In genomic region chr19:3606690-3607289, GRCh38 we compare ENCODE assay signal across 8 cellular contexts. TPM values are rescaled to one million over a fixed set of nuclear protein-coding genes. Genes with fewer than 3 reads are reported as not detected.
DNase-seq lines count a peak whose midpoint lies in the region; ATAC-seq and TF ChIP-seq lines count a peak whose summit lies in the region.

TBXA2R (minus strand) TSS chr19:3606875; CDS start chr19:3600634, 6,241 bp downstream.

- H3K36me3 ChIP-seq in mucosa of descending colon (ENCODE audit: low read depth), result no peaks in the 10 kb centered on the region

- POLR2A ChIA-PET in activated CD8-positive, alpha-beta T cell treated with anti-CD3 and anti-CD28 coated beads, Interleukin-2, amount 10 ng/mL, durations not matched to agents 7 days and 5 days (lab: Charles Lee), result no interaction called here

- H3K27me3 Mint-ChIP-seq in activated CD8-positive, alpha-beta T cell treated with anti-CD3 and anti-CD28 coated beads, Interleukin-2, amount 10 ng/mL, durations not matched to agents 7 days and 5 days (ENCODE audit: low read depth), result no peaks in the 10 kb centered on the region
- H3K27me3 Mint-ChIP-seq in stimulated activated naive B cell treated with anti-CD40 and anti-IgM and Interleukin-4, amounts not matched to agents 10 μg/mL and 1 μg/mL and 100 μg/mL, for 72 hours, result no peaks in the 10 kb centered on the region

- CTCF ChIA-PET in activated CD8-positive, alpha-beta T cell treated with anti-CD3 and anti-CD28 coated beads, Interleukin-2, amount 10 ng/mL, durations not matched to agents 7 days and 5 days (lab: Charles Lee), result no interaction called here

- no peaks in the 10 kb centered on the region for H3K9me3 ChIP-seq in mucosa of descending colon

- no peak within 1 kb of the TSS for H3K4me3 ChIP-seq in mucosa of descending colon

- no peak within 1 kb of the TSS for H3K27ac Mint-ChIP-seq in activated CD8-positive, alpha-beta T cell treated with anti-CD3 and anti-CD28 coated beads, Interleukin-2, amount 10 ng/mL, durations not matched to agents 7 days and 5 days
- H3K27ac Mint-ChIP-seq in stimulated activated naive B cell treated with anti-CD40 and anti-IgM and Interleukin-4, amounts not matched to agents 10 μg/mL and 1 μg/mL and 100 μg/mL, for 72 hours, result no peak within 1 kb of the TSS

- intact Hi-C loops in mucosa of descending colon (cut with DNase I, micrococcal nuclease), result no loop called here

- peak within 1 kb of the TSS; percentile 37 for H3K4me3 Mint-ChIP-seq in activated CD8-positive, alpha-beta T cell treated with anti-CD3 and anti-CD28 coated beads, Interleukin-2, amount 10 ng/mL, durations not matched to agents 7 days and 5 days
- peak within 1 kb of the TSS in 1 of 2 donors; percentile 62 for H3K4me3 Mint-ChIP-seq in stimulated activated naive B cell treated with anti-CD40 and anti-IgM and Interleukin-4, amounts not matched to agents 10 μg/mL and 1 μg/mL and 100 μg/mL, for 72 hours

- TF ChIP-seq CTCF in mucosa of descending colon (IDR thresholded peaks at IDR 0.05), result no peak

- peaks cover 5% of the 10 kb centered on the region for H3K36me3 Mint-ChIP-seq in activated CD8-positive, alpha-beta T cell treated with anti-CD3 and anti-CD28 coated beads, Interleukin-2, amount 10 ng/mL, durations not matched to agents 7 days and 5 days (ENCODE audit: low read depth)
- H3K36me3 Mint-ChIP-seq in stimulated activated naive B cell treated with anti-CD40 and anti-IgM and Interleukin-4, amounts not matched to agents 10 μg/mL and 1 μg/mL and 100 μg/mL, for 72 hours, result peaks cover 10 to 17% of the 10 kb centered on the region in 2 donors

- peaks cover 19% of the 10 kb centered on the region for H3K4me1 Mint-ChIP-seq in activated CD8-positive, alpha-beta T cell treated with anti-CD3 and anti-CD28 coated beads, Interleukin-2, amount 10 ng/mL, durations not matched to agents 7 days and 5 days (ENCODE audit: low read depth)
- H3K4me1 Mint-ChIP-seq in stimulated activated naive B cell treated with anti-CD40 and anti-IgM and Interleukin-4, amounts not matched to agents 10 μg/mL and 1 μg/mL and 100 μg/mL, for 72 hours, result peaks cover 16 to 28% of the 10 kb centered on the region in 2 donors

- ATAC-seq in activated CD8-positive, alpha-beta T cell treated with anti-CD3 and anti-CD28 coated beads, Interleukin-2, amount 10 ng/mL, durations not matched to agents 7 days and 5 days, result peak; percentile 47
- ATAC-seq in mucosa of descending colon, result peak; percentile 61
- ATAC-seq in stimulated activated naive B cell treated with anti-CD40 and anti-IgM and Interleukin-4, amounts not matched to agents 10 μg/mL and 1 μg/mL and 100 μg/mL, for 72 hours (replicated peaks), result peak; percentile 59 to 64
- no peak for ATAC-seq in GM19328 (IDR thresholded peaks at IDR 0.05; ENCODE audit: unreplicated experiment)

- H3K9me3 Mint-ChIP-seq in activated CD8-positive, alpha-beta T cell treated with anti-CD3 and anti-CD28 coated beads, Interleukin-2, amount 10 ng/mL, durations not matched to agents 7 days and 5 days (ENCODE audit: insufficient read depth), result no peaks in the 10 kb centered on the region
- H3K9me3 Mint-ChIP-seq in stimulated activated naive B cell treated with anti-CD40 and anti-IgM and Interleukin-4, amounts not matched to agents 10 μg/mL and 1 μg/mL and 100 μg/mL, for 72 hours, result peaks cover 0 to 2% of the 10 kb centered on the region in 2 donors

- DNase-seq in CD1c-positive myeloid dendritic cell (ENCODE audit: extremely low spot score), result peak; percentile 53
- DNase-seq in HT1080 (ENCODE audit: low read depth), result peak; percentile 51
- DNase-seq in activated CD8-positive, alpha-beta T cell treated with anti-CD3 and anti-CD28 coated beads, Interleukin-2, amount 10 ng/mL, durations not matched to agents 7 days and 5 days, result peak; percentile 62
- peak; percentile 98 for DNase-seq in epidermal melanocyte (ENCODE audit: insufficient read length, low spot score)
- peak in 2 of 3 donors; percentile 71 to 79 for DNase-seq in mucosa of descending colon
- peak; percentile 44 for DNase-seq in stimulated activated naive B cell treated with anti-CD40 and anti-IgM and Interleukin-4, amounts not matched to agents 10 μg/mL and 1 μg/mL and 100 μg/mL, for 72 hours
- no peak for DNase-seq in NCI-H187 (lab: John Stamatoyannopoulos, UW)

- peaks cover 28% of the 10 kb centered on the region for H3K4me1 ChIP-seq in mucosa of descending colon (ENCODE audit: low read depth)

RNA-seq across cellular contexts. Expression of gene TBXA2R, which starts in this region (rescaled TPM):
- 0.40 and 0.96 TPM in 2 replicates for total RNA-seq in HT1080 (2014; rRNA removed; shearing (Covaris generic))
- 0.97 and 1.4 TPM in 2 replicates for polyA plus RNA-seq in HT1080 (2015; cell fraction: cytosol; rRNA removed)
- 0.60 and 1.1 TPM in 2 replicates for polyA plus RNA-seq in HT1080 (2015; cell fraction: nucleus; rRNA removed)
- total RNA-seq in activated CD8-positive, alpha-beta T cell treated with anti-CD3 and anti-CD28 coated beads, Interleukin-2, amount 10 ng/mL, durations not matched to agents 7 days and 5 days, result 1 to 10 TPM; 2.6 to 2.8 TPM
- 1 to 10 TPM in 2 of 3 donors, under 1 TPM in 1; 0.72 to 2.3 (median 1.1) TPM for total RNA-seq in mucosa of descending colon

Comparison
In these comparisons a context has a peak if more than half of its experiments do, and no peak if none do; other contexts are left out.
1. DNase-seq: peak in CD1c-positive myeloid dendritic cell (single experiment), HT1080 (single experiment), activated CD8-positive, alpha-beta T cell treated with anti-CD3 and anti-CD28 coated beads, Interleukin-2, amount 10 ng/mL, durations not matched to agents 7 days and 5 days (single experiment), epidermal melanocyte (single experiment), mucosa of descending colon (2 of 3) and stimulated activated naive B cell treated with anti-CD40 and anti-IgM and Interleukin-4, amounts not matched to agents 10 μg/mL and 1 μg/mL and 100 μg/mL, for 72 hours (single experiment); none in NCI-H187 (0 of 2).